ENCODE assay signal across 25 cellular contexts in the genomic region with DNA sequence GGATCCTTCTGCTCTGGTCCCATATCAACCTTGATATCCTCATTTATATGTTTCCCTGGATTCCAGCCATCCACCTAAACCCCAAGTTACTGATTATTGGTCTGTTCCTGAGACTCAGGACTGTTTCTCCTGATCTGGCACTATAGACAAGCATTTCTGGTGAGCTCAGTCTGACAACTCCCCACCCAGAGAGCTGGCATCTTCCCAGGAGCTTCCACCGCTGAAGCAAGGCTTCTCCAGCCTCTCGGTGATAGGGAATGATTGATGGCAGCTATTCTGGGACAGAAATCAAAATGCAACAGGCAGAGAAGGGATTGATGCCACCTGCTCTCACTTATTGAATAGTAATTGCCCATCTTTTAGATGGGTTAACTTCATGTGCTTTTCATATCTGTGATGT.
A peak's percentile ranks its signal among the peaks of the same experiment; 100 is the strongest.
DNase-seq lines count a peak whose midpoint lies in the region; ATAC-seq and TF ChIP-seq lines count a peak whose summit lies in the region.
"Had no signal": no experiment of that assay in that cellular context is flagged by ENCODE, and none has a peak within 500 bp of the region (broad histone marks: within the 10 kb centered on the region; RNA-seq: fewer than 3 reads in every experiment).

No MANE protein-coding gene starts in this region.

- H3K4me3 Mint-ChIP-seq in immature natural killer cell = no peak overlapping the region
- no peak overlapping the region for H3K4me3 Mint-ChIP-seq in activated T-helper 1 cell treated with anti-CD3 and anti-CD28 coated beads, Interleukin-12 subunit alpha, Interleukin-12 subunit beta, Interleukin-2, Interleukin-4 antibody, amounts not matched to agents 30 ng/mL and 10 ng/mL and 1 ng/mL, durations not matched to agents 14 hours and 24 hours and 36 hours
- H3K4me3 Mint-ChIP-seq: CD14-positive monocyte; CD8-positive, alpha-beta memory T cell had no signal

- DNase-seq in A673 (ENCODE audit: low spot score) (peak; percentile 11), DMS 273 (lab: John Stamatoyannopoulos, UW; ENCODE audit: unreplicated experiment) (peak; percentile 81), NCI-H2171 treated with DMSO at 0.1 percent for 48 hours (lab: John Stamatoyannopoulos, UW) (peak; percentile 99), immature natural killer cell (no peak), cerebellum (ENCODE audit: low spot score) (no peak), DMS53 (lab: John Stamatoyannopoulos, UW) (no peak)
- no peak for DNase-seq in activated T-helper 1 cell treated with anti-CD3 and anti-CD28 coated beads, Interleukin-12 subunit alpha, Interleukin-12 subunit beta, Interleukin-2, Interleukin-4 antibody, amounts not matched to agents 30 ng/mL and 10 ng/mL and 1 ng/mL, durations not matched to agents 14 hours and 24 hours and 36 hours (ENCODE audit: low spot score)
- DNase-seq: BE2C; CD8-positive, alpha-beta memory T cell; DMS153; GM23248; H7; Karpas-422; MV-4-11; NCI-H2081; NCI-H510A; NCI-H748 treated with DMSO at 0.1 percent for 48 hours; NK-92 treated with Interleukin-12 subunit alpha and Interleukin-12 subunit beta, amount 100 ng/mL, for 24 hours; PC-3; SJCRH30 had no signal

- no peaks in the 10 kb centered on the region for H3K36me3 ChIP-seq in A673 (ENCODE audit: insufficient read depth, low read length, poor library complexity, severe bottlenecking)
- H3K36me3 ChIP-seq: BE2C, SJCRH30 had no signal

- no peak overlapping the region for H3K4me3 ChIP-seq in A673 (ENCODE audit: low read depth, low read length, poor library complexity, severe bottlenecking)
- H3K4me3 ChIP-seq: GM23248, SJCRH30 had no signal

- H3K27ac ChIP-seq in A673 (ENCODE audit: low read depth, low read length, poor library complexity, severe bottlenecking) = no peak overlapping the region
- H3K27ac ChIP-seq: GM23248, SJCRH30 had no signal

- no peak for ATAC-seq in HG03521 (IDR thresholded peaks at IDR 0.05; ENCODE audit: unreplicated experiment)
- ATAC-seq: HepG2, PC-3, Right ventricle myocardium inferior, SK-N-SH treated with all-trans-retinoic acid at 6 μM for 48 hours had no signal

- no peaks in the 10 kb centered on the region for H3K36me3 Mint-ChIP-seq in immature natural killer cell
- H3K36me3 Mint-ChIP-seq in activated T-helper 1 cell treated with anti-CD3 and anti-CD28 coated beads, Interleukin-12 subunit alpha, Interleukin-12 subunit beta, Interleukin-2, Interleukin-4 antibody, amounts not matched to agents 30 ng/mL and 10 ng/mL and 1 ng/mL, durations not matched to agents 14 hours and 24 hours and 36 hours (ENCODE audit: low read depth) = no peaks in the 10 kb centered on the region
- H3K36me3 Mint-ChIP-seq: CD14-positive monocyte; CD8-positive, alpha-beta memory T cell had no signal

- peaks cover 38 to 41% of the 10 kb centered on the region in 2 donors for H3K4me1 Mint-ChIP-seq in immature natural killer cell
- H3K4me1 Mint-ChIP-seq in activated T-helper 1 cell treated with anti-CD3 and anti-CD28 coated beads, Interleukin-12 subunit alpha, Interleukin-12 subunit beta, Interleukin-2, Interleukin-4 antibody, amounts not matched to agents 30 ng/mL and 10 ng/mL and 1 ng/mL, durations not matched to agents 14 hours and 24 hours and 36 hours (ENCODE audit: low read depth) = peaks cover 8% of the 10 kb centered on the region
- H3K4me1 Mint-ChIP-seq: CD14-positive monocyte had no signal

- H3K4me1 ChIP-seq in A673 (ENCODE audit: insufficient read depth, low read length, poor library complexity, severe bottlenecking) = no peaks in the 10 kb centered on the region
- H3K4me1 ChIP-seq: BE2C, SJCRH30 had no signal

- H3K9me3 ChIP-seq in A673 (ENCODE audit: low read depth, low read length, poor library complexity, severe bottlenecking) = no peaks in the 10 kb centered on the region
- H3K9me3 ChIP-seq: BE2C, SJCRH30 had no signal

- CTCF ChIA-PET in A673 (lab: Charles Lee) = no interaction called here

- H3K27me3 ChIP-seq in A673 (replicated peaks; ENCODE audit: insufficient read depth, low read depth, low read length, poor library complexity) = no peaks in the 10 kb centered on the region
- H3K27me3 ChIP-seq: BE2C, SJCRH30 had no signal

- no peaks in the 10 kb centered on the region for H3K9me3 Mint-ChIP-seq in immature natural killer cell
- no peaks in the 10 kb centered on the region for H3K9me3 Mint-ChIP-seq in activated T-helper 1 cell treated with anti-CD3 and anti-CD28 coated beads, Interleukin-12 subunit alpha, Interleukin-12 subunit beta, Interleukin-2, Interleukin-4 antibody, amounts not matched to agents 30 ng/mL and 10 ng/mL and 1 ng/mL, durations not matched to agents 14 hours and 24 hours and 36 hours
- H3K9me3 Mint-ChIP-seq: CD8-positive, alpha-beta memory T cell had no signal

- no peak for TF ChIP-seq CTCF in A673 (conservative IDR thresholded peaks at IDR 0.05; ENCODE audit: low read depth, low read length)

- BruUV-seq in A673 (replicated peaks; lab: Mats Ljungman, UMichigan) = no TSS peak

- POLR2A ChIA-PET in A673 (lab: Charles Lee; ENCODE audit: low non-redundant PET) = no interaction called here

- peaks cover 3 to 8% (median 3%) of the 10 kb centered on the region in 3 donors for H3K27me3 Mint-ChIP-seq in immature natural killer cell (ENCODE audit: low read depth in 3 of 3)
- peaks cover 5% of the 10 kb centered on the region for H3K27me3 Mint-ChIP-seq in activated T-helper 1 cell treated with anti-CD3 and anti-CD28 coated beads, Interleukin-12 subunit alpha, Interleukin-12 subunit beta, Interleukin-2, Interleukin-4 antibody, amounts not matched to agents 30 ng/mL and 10 ng/mL and 1 ng/mL, durations not matched to agents 14 hours and 24 hours and 36 hours (ENCODE audit: insufficient read depth)

- H3K27ac Mint-ChIP-seq in immature natural killer cell = peak overlapping the region; percentile 90 to 98 (median 94)
- H3K27ac Mint-ChIP-seq in activated T-helper 1 cell treated with anti-CD3 and anti-CD28 coated beads, Interleukin-12 subunit alpha, Interleukin-12 subunit beta, Interleukin-2, Interleukin-4 antibody, amounts not matched to agents 30 ng/mL and 10 ng/mL and 1 ng/mL, durations not matched to agents 14 hours and 24 hours and 36 hours = no peak overlapping the region
- H3K27ac Mint-ChIP-seq: CD14-positive monocyte had no signal

- intact Hi-C loops in A673 (cut with micrococcal nuclease; ENCODE audit: unreplicated experiment) = no loop called here
- intact Hi-C loops in activated T-helper 1 cell treated with anti-CD3 and anti-CD28 coated beads, Interleukin-12 subunit alpha, Interleukin-12 subunit beta, Interleukin-2, Interleukin-4 antibody, amounts not matched to agents 30 ng/mL and 10 ng/mL and 1 ng/mL, durations not matched to agents 14 hours and 24 hours and 36 hours (cut with micrococcal nuclease) = no loop called here

Comparison
In these comparisons a context has a peak if more than half of its experiments do, and no peak if none do; other contexts are left out.
1. DNase-seq: peak in A673 (single experiment), DMS 273 (single experiment) and NCI-H2171 treated with DMSO at 0.1 percent for 48 hours (single experiment); none in immature natural killer cell (0 of 3), cerebellum (single experiment), DMS53 (single experiment) and activated T-helper 1 cell treated with anti-CD3 and anti-CD28 coated beads, Interleukin-12 subunit alpha, Interleukin-12 subunit beta, Interleukin-2, Interleukin-4 antibody, amounts not matched to agents 30 ng/mL and 10 ng/mL and 1 ng/mL, durations not matched to agents 14 hours and 24 hours and 36 hours (single experiment).